ENCODE assay signal across 8 cellular contexts in genomic region chr5:69166686-69167487, GRCh38.
DNase-seq lines count a peak whose midpoint lies in the region; ATAC-seq lines count a peak whose summit lies in the region.

Gene CCNB1 (plus strand): TSS chr5:69167150. CDS start chr5:69167263, 113 bp downstream.

- H3K4me3 ChIP-seq in ACC112 (ENCODE audit: low read depth, low read length) (peak within 1 kb of the TSS; percentile 94), iPS-11a (ENCODE audit: low read depth, low read length) (peak within 1 kb of the TSS; percentile 96), skeletal muscle cell (ENCODE audit: low read depth, low read length) (peak within 1 kb of the TSS; percentile 55)

- H2AFZ ChIP-seq in ACC112 (ENCODE audit: low read length, unreplicated experiment), result peak within 1 kb of the TSS; percentile 85

- peaks cover 18% of the 10 kb centered on the region for H3K4me1 ChIP-seq in ACC112 (ENCODE audit: control insufficient read depth, insufficient read depth, low read length, unreplicated experiment)

- peak within 1 kb of the TSS; percentile 72 for H3K27ac ChIP-seq in ACC112 (ENCODE audit: low read depth, low read length)

- DNase-seq in NCI-H2171 (lab: John Stamatoyannopoulos, UW), result peak; percentile 91
- peak; percentile 97 for DNase-seq in UCSD-AML1 (lab: John Stamatoyannopoulos, UW; ENCODE audit: unreplicated experiment)
- DNase-seq in brain pericyte (ENCODE audit: low read depth, low spot score), result peak; percentile 91
- DNase-seq in skeletal muscle cell (ENCODE audit: low read depth), result peak; percentile 79

- H3K79me2 ChIP-seq in ACC112 (ENCODE audit: control insufficient read depth, insufficient read depth, low read length, unreplicated experiment), result peaks cover 45% of the 10 kb centered on the region

- peak; percentile 99 for ATAC-seq in GM18868 (IDR thresholded peaks at IDR 0.05; ENCODE audit: unreplicated experiment)
- peak; percentile 99 for ATAC-seq in HG03103 (IDR thresholded peaks at IDR 0.05; ENCODE audit: low read depth, unreplicated experiment)

- H3K27me3 ChIP-seq in ACC112 (ENCODE audit: insufficient read depth, low read length), result no peaks in the 10 kb centered on the region

- H3K36me3 ChIP-seq in ACC112 (ENCODE audit: insufficient read depth, low read length), result peaks cover 23% of the 10 kb centered on the region

Comparison
In these comparisons a context has a peak if more than half of its experiments do, and no peak if none do; other contexts are left out.
1. Peak in every context shown above with its lines: DNase-seq, ATAC-seq, H3K4me3 ChIP-seq and H3K27ac ChIP-seq.